ENCODE assay signal across 1 cellular context in genomic region chr11:60841797-60842687, GRCh38.
TF ChIP-seq lines count a peak whose summit lies in the region.

A gene with protein sequence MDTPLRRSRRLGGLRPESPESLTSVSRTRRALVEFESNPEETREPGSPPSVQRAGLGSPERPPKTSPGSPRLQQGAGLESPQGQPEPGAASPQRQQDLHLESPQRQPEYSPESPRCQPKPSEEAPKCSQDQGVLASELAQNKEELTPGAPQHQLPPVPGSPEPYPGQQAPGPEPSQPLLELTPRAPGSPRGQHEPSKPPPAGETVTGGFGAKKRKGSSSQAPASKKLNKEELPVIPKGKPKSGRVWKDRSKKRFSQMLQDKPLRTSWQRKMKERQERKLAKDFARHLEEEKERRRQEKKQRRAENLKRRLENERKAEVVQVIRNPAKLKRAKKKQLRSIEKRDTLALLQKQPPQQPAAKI (plus strand): TSS chr11:60842113. CDS start chr11:60842125, 12 bp downstream.

TF ChIP-seq in GM12878, 131 proteins besides CTCF, POLR2A, EP300 and RAD21 (continued from another document and continues in another):
- TF ChIP-seq, protein P1, sequence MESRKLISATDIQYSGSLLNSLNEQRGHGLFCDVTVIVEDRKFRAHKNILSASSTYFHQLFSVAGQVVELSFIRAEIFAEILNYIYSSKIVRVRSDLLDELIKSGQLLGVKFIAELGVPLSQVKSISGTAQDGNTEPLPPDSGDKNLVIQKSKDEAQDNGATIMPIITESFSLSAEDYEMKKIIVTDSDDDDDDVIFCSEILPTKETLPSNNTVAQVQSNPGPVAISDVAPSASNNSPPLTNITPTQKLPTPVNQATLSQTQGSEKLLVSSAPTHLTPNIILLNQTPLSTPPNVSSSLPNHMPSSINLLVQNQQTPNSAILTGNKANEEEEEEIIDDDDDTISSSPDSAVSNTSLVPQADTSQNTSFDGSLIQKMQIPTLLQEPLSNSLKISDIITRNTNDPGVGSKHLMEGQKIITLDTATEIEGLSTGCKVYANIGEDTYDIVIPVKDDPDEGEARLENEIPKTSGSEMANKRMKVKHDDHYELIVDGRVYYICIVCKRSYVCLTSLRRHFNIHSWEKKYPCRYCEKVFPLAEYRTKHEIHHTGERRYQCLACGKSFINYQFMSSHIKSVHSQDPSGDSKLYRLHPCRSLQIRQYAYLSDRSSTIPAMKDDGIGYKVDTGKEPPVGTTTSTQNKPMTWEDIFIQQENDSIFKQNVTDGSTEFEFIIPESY (IDR thresholded peaks at IDR 0.05), result no peak
- TF ChIP-seq YBX1 (IDR thresholded peaks at IDR 0.05) (no peak), E2F8 (IDR thresholded peaks at IDR 0.05; ENCODE audit: low read depth, partially characterized antibody) (peak; percentile 89), HDAC6 (IDR thresholded peaks at IDR 0.05; ENCODE audit: unreplicated experiment) (no peak), HDGF (IDR thresholded peaks at IDR 0.05) (0 out of 2 replicates have a peak, but pooled peaks have one; percentile 38), YY1 (IDR thresholded peaks at IDR 0.05; ENCODE audit: low read depth, low read length) (peak; percentile 99), ZSCAN29 (IDR thresholded peaks at IDR 0.05) (no peak), JUNB (IDR thresholded peaks at IDR 0.05) (no peak), CREM (IDR thresholded peaks at IDR 0.05; ENCODE audit: low read depth) (peak; percentile 100), STAT1 (conservative IDR thresholded peaks at IDR 0.05) (peak; percentile 86; the same call in 1 of the 2 replicates), SMAD5 (IDR thresholded peaks at IDR 0.05; ENCODE audit: low read depth) (no peak), MEF2A (IDR thresholded peaks at IDR 0.05; ENCODE audit: insufficient read depth, low read depth, low read length) (peak; percentile 58; the same call in 1 of the 2 replicates), TAF1 (IDR thresholded peaks at IDR 0.05; ENCODE audit: borderline replicate concordance, low read depth, low read length) (peak; percentile 62; the same call in 1 of the 2 replicates), TCF3 (IDR thresholded peaks at IDR 0.05; ENCODE audit: borderline replicate concordance, insufficient read depth, low read depth, low read length) (peak; percentile 68; the same call in 1 of the 2 replicates), MXI1 (IDR thresholded peaks at IDR 0.05; ENCODE audit: low read depth, low read length) (peak; percentile 100), LARP7 (IDR thresholded peaks at IDR 0.05) (peak; percentile 43; the same call in 1 of the 2 replicates), GABPA (IDR thresholded peaks at IDR 0.05; ENCODE audit: low read depth) (no peak), ATF7 (IDR thresholded peaks at IDR 0.05; ENCODE audit: low read depth) (peak; percentile 95), ATF3 (IDR thresholded peaks at IDR 0.05; ENCODE audit: borderline replicate concordance, extremely low read depth, low read depth, low read length) (peak; percentile 96), STAT3 (IDR thresholded peaks at IDR 0.05; ENCODE audit: low read depth, low read length) (no peak), SP1 (IDR thresholded peaks at IDR 0.05; ENCODE audit: low read depth, low read length) (peak; percentile 82), PML (IDR thresholded peaks at IDR 0.05; ENCODE audit: low read length) (peak; percentile 59; the same call in 1 of the 2 replicates), ZNF217 (IDR thresholded peaks at IDR 0.05) (no peak), SMARCA5 (IDR thresholded peaks at IDR 0.05) (no peak), ZBTB40 (IDR thresholded peaks at IDR 0.05; ENCODE audit: borderline replicate concordance) (0 out of 2 replicates have a peak, but pooled peaks have one; percentile 23)
- TF ChIP-seq, protein P2, sequence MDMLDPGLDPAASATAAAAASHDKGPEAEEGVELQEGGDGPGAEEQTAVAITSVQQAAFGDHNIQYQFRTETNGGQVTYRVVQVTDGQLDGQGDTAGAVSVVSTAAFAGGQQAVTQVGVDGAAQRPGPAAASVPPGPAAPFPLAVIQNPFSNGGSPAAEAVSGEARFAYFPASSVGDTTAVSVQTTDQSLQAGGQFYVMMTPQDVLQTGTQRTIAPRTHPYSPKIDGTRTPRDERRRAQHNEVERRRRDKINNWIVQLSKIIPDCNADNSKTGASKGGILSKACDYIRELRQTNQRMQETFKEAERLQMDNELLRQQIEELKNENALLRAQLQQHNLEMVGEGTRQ (IDR thresholded peaks at IDR 0.05; ENCODE audit: borderline replicate concordance, low read depth, low read length), result peak; percentile 29
- TF ChIP-seq, protein P3, sequence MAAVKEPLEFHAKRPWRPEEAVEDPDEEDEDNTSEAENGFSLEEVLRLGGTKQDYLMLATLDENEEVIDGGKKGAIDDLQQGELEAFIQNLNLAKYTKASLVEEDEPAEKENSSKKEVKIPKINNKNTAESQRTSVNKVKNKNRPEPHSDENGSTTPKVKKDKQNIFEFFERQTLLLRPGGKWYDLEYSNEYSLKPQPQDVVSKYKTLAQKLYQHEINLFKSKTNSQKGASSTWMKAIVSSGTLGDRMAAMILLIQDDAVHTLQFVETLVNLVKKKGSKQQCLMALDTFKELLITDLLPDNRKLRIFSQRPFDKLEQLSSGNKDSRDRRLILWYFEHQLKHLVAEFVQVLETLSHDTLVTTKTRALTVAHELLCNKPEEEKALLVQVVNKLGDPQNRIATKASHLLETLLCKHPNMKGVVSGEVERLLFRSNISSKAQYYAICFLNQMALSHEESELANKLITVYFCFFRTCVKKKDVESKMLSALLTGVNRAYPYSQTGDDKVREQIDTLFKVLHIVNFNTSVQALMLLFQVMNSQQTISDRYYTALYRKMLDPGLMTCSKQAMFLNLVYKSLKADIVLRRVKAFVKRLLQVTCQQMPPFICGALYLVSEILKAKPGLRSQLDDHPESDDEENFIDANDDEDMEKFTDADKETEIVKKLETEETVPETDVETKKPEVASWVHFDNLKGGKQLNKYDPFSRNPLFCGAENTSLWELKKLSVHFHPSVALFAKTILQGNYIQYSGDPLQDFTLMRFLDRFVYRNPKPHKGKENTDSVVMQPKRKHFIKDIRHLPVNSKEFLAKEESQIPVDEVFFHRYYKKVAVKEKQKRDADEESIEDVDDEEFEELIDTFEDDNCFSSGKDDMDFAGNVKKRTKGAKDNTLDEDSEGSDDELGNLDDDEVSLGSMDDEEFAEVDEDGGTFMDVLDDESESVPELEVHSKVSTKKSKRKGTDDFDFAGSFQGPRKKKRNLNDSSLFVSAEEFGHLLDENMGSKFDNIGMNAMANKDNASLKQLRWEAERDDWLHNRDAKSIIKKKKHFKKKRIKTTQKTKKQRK (IDR thresholded peaks at IDR 0.05; ENCODE audit: low read depth, low read length), result no peak
- TF ChIP-seq, protein P4, sequence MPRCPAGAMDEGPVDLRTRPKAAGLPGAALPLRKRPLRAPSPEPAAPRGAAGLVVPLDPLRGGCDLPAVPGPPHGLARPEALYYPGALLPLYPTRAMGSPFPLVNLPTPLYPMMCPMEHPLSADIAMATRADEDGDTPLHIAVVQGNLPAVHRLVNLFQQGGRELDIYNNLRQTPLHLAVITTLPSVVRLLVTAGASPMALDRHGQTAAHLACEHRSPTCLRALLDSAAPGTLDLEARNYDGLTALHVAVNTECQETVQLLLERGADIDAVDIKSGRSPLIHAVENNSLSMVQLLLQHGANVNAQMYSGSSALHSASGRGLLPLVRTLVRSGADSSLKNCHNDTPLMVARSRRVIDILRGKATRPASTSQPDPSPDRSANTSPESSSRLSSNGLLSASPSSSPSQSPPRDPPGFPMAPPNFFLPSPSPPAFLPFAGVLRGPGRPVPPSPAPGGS (IDR thresholded peaks at IDR 0.05; ENCODE audit: borderline replicate concordance, insufficient read depth, low read depth, low read length, poor library complexity, severe bottlenecking), result peak; percentile 33
- TF ChIP-seq, protein P5, sequence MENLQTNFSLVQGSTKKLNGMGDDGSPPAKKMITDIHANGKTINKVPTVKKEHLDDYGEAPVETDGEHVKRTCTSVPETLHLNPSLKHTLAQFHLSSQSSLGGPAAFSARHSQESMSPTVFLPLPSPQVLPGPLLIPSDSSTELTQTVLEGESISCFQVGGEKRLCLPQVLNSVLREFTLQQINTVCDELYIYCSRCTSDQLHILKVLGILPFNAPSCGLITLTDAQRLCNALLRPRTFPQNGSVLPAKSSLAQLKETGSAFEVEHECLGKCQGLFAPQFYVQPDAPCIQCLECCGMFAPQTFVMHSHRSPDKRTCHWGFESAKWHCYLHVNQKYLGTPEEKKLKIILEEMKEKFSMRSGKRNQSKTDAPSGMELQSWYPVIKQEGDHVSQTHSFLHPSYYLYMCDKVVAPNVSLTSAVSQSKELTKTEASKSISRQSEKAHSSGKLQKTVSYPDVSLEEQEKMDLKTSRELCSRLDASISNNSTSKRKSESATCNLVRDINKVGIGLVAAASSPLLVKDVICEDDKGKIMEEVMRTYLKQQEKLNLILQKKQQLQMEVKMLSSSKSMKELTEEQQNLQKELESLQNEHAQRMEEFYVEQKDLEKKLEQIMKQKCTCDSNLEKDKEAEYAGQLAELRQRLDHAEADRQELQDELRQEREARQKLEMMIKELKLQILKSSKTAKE (IDR thresholded peaks at IDR 0.05; ENCODE audit: low read depth, poor library complexity, severe bottlenecking), result no peak
- TF ChIP-seq, protein P6, sequence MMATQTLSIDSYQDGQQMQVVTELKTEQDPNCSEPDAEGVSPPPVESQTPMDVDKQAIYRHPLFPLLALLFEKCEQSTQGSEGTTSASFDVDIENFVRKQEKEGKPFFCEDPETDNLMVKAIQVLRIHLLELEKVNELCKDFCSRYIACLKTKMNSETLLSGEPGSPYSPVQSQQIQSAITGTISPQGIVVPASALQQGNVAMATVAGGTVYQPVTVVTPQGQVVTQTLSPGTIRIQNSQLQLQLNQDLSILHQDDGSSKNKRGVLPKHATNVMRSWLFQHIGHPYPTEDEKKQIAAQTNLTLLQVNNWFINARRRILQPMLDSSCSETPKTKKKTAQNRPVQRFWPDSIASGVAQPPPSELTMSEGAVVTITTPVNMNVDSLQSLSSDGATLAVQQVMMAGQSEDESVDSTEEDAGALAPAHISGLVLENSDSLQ (IDR thresholded peaks at IDR 0.05), result peak; percentile 89
- TF ChIP-seq, protein P7, sequence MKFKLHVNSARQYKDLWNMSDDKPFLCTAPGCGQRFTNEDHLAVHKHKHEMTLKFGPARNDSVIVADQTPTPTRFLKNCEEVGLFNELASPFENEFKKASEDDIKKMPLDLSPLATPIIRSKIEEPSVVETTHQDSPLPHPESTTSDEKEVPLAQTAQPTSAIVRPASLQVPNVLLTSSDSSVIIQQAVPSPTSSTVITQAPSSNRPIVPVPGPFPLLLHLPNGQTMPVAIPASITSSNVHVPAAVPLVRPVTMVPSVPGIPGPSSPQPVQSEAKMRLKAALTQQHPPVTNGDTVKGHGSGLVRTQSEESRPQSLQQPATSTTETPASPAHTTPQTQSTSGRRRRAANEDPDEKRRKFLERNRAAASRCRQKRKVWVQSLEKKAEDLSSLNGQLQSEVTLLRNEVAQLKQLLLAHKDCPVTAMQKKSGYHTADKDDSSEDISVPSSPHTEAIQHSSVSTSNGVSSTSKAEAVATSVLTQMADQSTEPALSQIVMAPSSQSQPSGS (IDR thresholded peaks at IDR 0.05; ENCODE audit: low read length), result no peak
